24 cellular contexts compared by ENCODE assay signal in the genomic region with DNA sequence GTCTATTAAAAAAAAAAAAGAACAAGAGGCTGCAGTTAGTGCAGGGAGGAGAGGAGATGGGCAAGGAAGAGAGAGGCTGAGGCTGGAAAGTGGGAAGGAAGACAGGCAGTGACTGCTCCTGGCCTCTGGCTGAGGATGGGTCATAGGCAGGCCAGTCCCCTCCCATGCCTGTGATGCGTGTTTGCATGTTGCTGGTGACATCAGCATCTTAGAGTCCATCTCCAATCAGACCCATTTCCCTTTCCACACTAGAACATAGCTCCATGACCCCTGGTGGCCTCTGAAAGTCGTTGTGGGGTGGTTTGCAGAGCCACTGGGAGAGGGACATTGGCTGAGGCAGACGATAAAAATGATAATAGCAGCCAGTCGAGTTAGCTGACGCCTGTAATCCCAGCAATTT.
DNase-seq lines count a peak whose midpoint lies in the region; ATAC-seq, FAIRE-seq and TF ChIP-seq lines count a peak whose summit lies in the region.
"Had no signal": no experiment of that assay in that cellular context is flagged by ENCODE, and none has a peak within 500 bp of the region (broad histone marks: within the 10 kb centered on the region; RNA-seq: fewer than 3 reads in every experiment).

No MANE protein-coding gene starts in this region.

- POLR2A ChIA-PET in A549 (lab: Yijun Ruan, JAX): no interaction called here
- POLR2A ChIA-PET in K562 (lab: Yijun Ruan, JAX): interaction anchor here (0.6 to 1.0 kb wide), 2 partner anchors 9 to 29 kb away, joined by 3 read pairs; no protein-coding TSS in a partner anchor

- TF ChIP-seq CTCF in A549 (IDR thresholded peaks at IDR 0.05): no peak
- no peak for TF ChIP-seq CTCF in K562 (IDR thresholded peaks at IDR 0.05 in 2 of 3, conservative IDR thresholded peaks at IDR 0.05 in 1 of 3; ENCODE audit: insufficient read depth in 2 of 3, low read depth in 1 of 3, low read length in 3 of 3)

- TF ChIP-seq POLR2A in A549 (IDR thresholded peaks at IDR 0.05; ENCODE audit: low read length) (no peak), K562 (conservative IDR thresholded peaks at IDR 0.05) (no peak)

- H3K36me3 ChIP-seq in K562 (ENCODE audit: control insufficient read depth, insufficient read depth, low read length) (no peaks in the 10 kb centered on the region), thymus (ENCODE audit: control insufficient read depth, insufficient read depth) (no peaks in the 10 kb centered on the region)
- H3K36me3 ChIP-seq: BE2C; BLaER1 treated with 17β-estradiol and CSF1 and Interleukin-3, amounts not matched to agents 10 nM and 100 nM; HAP-1 had no signal

- no peak for TF ChIP-seq RAD21 in A549 (conservative IDR thresholded peaks at IDR 0.05 in 1 of 2, IDR thresholded peaks at IDR 0.05 in 1 of 2)
- TF ChIP-seq RAD21 in K562 (CRISPR knock-in tag; conservative IDR thresholded peaks at IDR 0.05 in 1 of 2, IDR thresholded peaks at IDR 0.05 in 1 of 2): no peak

- in situ Hi-C loops in K562 (cut with MboI): no loop called here

- no peaks in the 10 kb centered on the region for H4K20me1 ChIP-seq in K562 (replicated peaks; ENCODE audit: control insufficient read depth, insufficient read depth, low read length)
- H4K20me1 ChIP-seq: BLaER1 treated with 17β-estradiol and CSF1 and Interleukin-3, amounts not matched to agents 10 nM and 100 nM had no signal

- H3K27ac ChIP-seq in A549 (no peak overlapping the region), K562 (ENCODE audit: extremely low read depth, low read depth, low read length) (no peak overlapping the region), thymus (ENCODE audit: low read depth) (peak overlapping the region; percentile 5)
- H3K27ac ChIP-seq: 22Rv1; BLaER1 treated with 17β-estradiol and CSF1 and Interleukin-3, amounts not matched to agents 10 nM and 100 nM had no signal

- no peaks in the 10 kb centered on the region for H3K79me2 ChIP-seq in K562 (ENCODE audit: control insufficient read depth, insufficient read depth, low read length)

- no peak overlapping the region for H3K4me2 ChIP-seq in A549
- no peak overlapping the region for H3K4me2 ChIP-seq in K562 (ENCODE audit: insufficient read depth, low read length)
- H3K4me2 ChIP-seq: BLaER1 treated with 17β-estradiol and CSF1 and Interleukin-3, amounts not matched to agents 10 nM and 100 nM had no signal

- H3K9ac ChIP-seq in K562 (ENCODE audit: insufficient read depth in 1 of 2, low read depth in 2 of 2, low read length in 2 of 2): no peak overlapping the region
- H3K9ac ChIP-seq: BLaER1 treated with 17β-estradiol and CSF1 and Interleukin-3, amounts not matched to agents 10 nM and 100 nM had no signal

- no peak overlapping the region for H3K4me3 ChIP-seq in A549
- H3K4me3 ChIP-seq in K562: no peak overlapping the region
- no peak overlapping the region for H3K4me3 ChIP-seq in thymus (ENCODE audit: low read length)
- H3K4me3 ChIP-seq: BLaER1 treated with 17β-estradiol and CSF1 and Interleukin-3, amounts not matched to agents 10 nM and 100 nM; HAP-1 had no signal

- no peaks in the 10 kb centered on the region for H3K9me3 ChIP-seq in A549
- H3K9me3 ChIP-seq in K562 (replicated peaks; ENCODE audit: control insufficient read depth, insufficient read depth, low read depth, low read length): no peaks in the 10 kb centered on the region
- no peaks in the 10 kb centered on the region for H3K9me3 ChIP-seq in thymus (ENCODE audit: control insufficient read depth)
- H3K9me3 ChIP-seq: BE2C, HAP-1 had no signal

- no peak for TF ChIP-seq EP300 in A549 (IDR thresholded peaks at IDR 0.05)
- TF ChIP-seq EP300 in K562 (IDR thresholded peaks at IDR 0.05; ENCODE audit: low read length): no peak

- CTCF ChIA-PET in A549 (lab: Yijun Ruan, JAX): interaction anchor here (0.9 to 1.2 kb wide), 2 partner anchors 12 to 471 kb away, joined by 3 to 5 read pairs; no protein-coding TSS in a partner anchor
- CTCF ChIA-PET in K562 (lab: Yijun Ruan, JAX; ENCODE audit: low intra/inter-chr PET ratio): no interaction called here

- peak in 1 of 2 experiments; percentile 25 for DNase-seq in A549 (ENCODE audit: low read depth in 1 of 2, low spot score in 1 of 2)
- DNase-seq in K562 (ENCODE audit: extremely low read depth in 1 of 4, low spot score in 3 of 4): peak in 1 of 4 experiments; percentile 7
- DNase-seq in islet precursor cell: peak; percentile 69
- DNase-seq in urothelium cell line (ENCODE audit: low spot score): no peak
- no peak for DNase-seq in NOMO-1 (lab: John Stamatoyannopoulos, UW; ENCODE audit: unreplicated experiment in 2 of 2)
- DNase-seq: ACHN; AML-193; BE2C; CD4-positive, alpha-beta T cell; COR-L47; DMS153; DND-41; GOT3; HFFc6 had no signal

- WGBS in A549 (ENCODE audit: missing lambda C conversion rate): 44% methylated on average over 5 of the region's 5 CpGs
- 0% methylated on average over 5 of the region's 5 CpGs for WGBS in K562 (ENCODE audit: insufficient coverage, low coverage, missing lambda C conversion rate)
- 75% methylated on average over 5 of the region's 5 CpGs for WGBS in thymus

- H3K9me1 ChIP-seq in K562 (ENCODE audit: control insufficient read depth, insufficient read depth, low read length): no peaks in the 10 kb centered on the region

- no peak overlapping the region for H2AFZ ChIP-seq in K562 (ENCODE audit: low read depth, low read length)

- peaks cover 6 to 26% of the 10 kb centered on the region in 2 experiments; a peak in 4 of 5 replicates for H3K27me3 ChIP-seq in K562 (ENCODE audit: control insufficient read depth in 2 of 2, insufficient read depth in 2 of 2, low read length in 2 of 2)
- H3K27me3 ChIP-seq in thymus (ENCODE audit: control insufficient read depth, insufficient read depth): no peaks in the 10 kb centered on the region
- H3K27me3 ChIP-seq: BE2C; BLaER1 treated with 17β-estradiol and CSF1 and Interleukin-3, amounts not matched to agents 10 nM and 100 nM had no signal

- no peaks in the 10 kb centered on the region for H3K4me1 ChIP-seq in A549
- peaks cover 0 to 2% of the 10 kb centered on the region in 2 experiments; a peak in 2 of 5 replicates for H3K4me1 ChIP-seq in K562 (replicated peaks in 1 of 2; ENCODE audit: control insufficient read depth in 2 of 2, insufficient read depth in 2 of 2, low read length in 2 of 2)
- no peaks in the 10 kb centered on the region for H3K4me1 ChIP-seq in thymus (ENCODE audit: control insufficient read depth, insufficient read depth, low read length)
- H3K4me1 ChIP-seq: BE2C, HAP-1 had no signal

- ATAC-seq in A549 (peak; percentile 44 to 56; a peak in 4 of 6 replicates), K562 (peak; percentile 35; the same call in 2 of the 3 replicates), GM18907 (IDR thresholded peaks at IDR 0.05; ENCODE audit: unreplicated experiment) (no peak)

- no peak for FAIRE-seq in A549 (lab: Jason Lieb, UNC)
- no peak for FAIRE-seq in K562 (lab: Jason Lieb, UNC)
- FAIRE-seq in urothelium cell line (lab: Jason Lieb, UNC): no peak
- FAIRE-seq: A204.1, G401.6, GM12892, GM19239, H54 had no signal

- intact Hi-C loops in K562 (cut with micrococcal nuclease): no loop called here

- BruUV-seq in K562 (replicated peaks; lab: Mats Ljungman, UMichigan): no TSS peak

TF ChIP-seq in A549, 52 proteins besides CTCF, POLR2A, EP300 and RAD21 (continues in another document):
- TF ChIP-seq FOSL2 (IDR thresholded peaks at IDR 0.05) (no peak), FOSL2 (CRISPR knock-in tag; IDR thresholded peaks at IDR 0.05) (no peak), MYC (IDR thresholded peaks at IDR 0.05; ENCODE audit: borderline replicate concordance, low read length) (no peak), GATA3 (IDR thresholded peaks at IDR 0.05; ENCODE audit: borderline replicate concordance) (no peak), PHF8 (IDR thresholded peaks at IDR 0.05; ENCODE audit: borderline replicate concordance, low read depth) (no peak), CHD4 (IDR thresholded peaks at IDR 0.05; ENCODE audit: borderline replicate concordance) (no peak), MAFK (IDR thresholded peaks at IDR 0.05; ENCODE audit: partially characterized antibody) (no peak), HOXA7 (CRISPR knock-in tag; IDR thresholded peaks at IDR 0.05) (no peak)
- TF ChIP-seq, protein P1, sequence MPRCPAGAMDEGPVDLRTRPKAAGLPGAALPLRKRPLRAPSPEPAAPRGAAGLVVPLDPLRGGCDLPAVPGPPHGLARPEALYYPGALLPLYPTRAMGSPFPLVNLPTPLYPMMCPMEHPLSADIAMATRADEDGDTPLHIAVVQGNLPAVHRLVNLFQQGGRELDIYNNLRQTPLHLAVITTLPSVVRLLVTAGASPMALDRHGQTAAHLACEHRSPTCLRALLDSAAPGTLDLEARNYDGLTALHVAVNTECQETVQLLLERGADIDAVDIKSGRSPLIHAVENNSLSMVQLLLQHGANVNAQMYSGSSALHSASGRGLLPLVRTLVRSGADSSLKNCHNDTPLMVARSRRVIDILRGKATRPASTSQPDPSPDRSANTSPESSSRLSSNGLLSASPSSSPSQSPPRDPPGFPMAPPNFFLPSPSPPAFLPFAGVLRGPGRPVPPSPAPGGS (IDR thresholded peaks at IDR 0.05): no peak

TF ChIP-seq in K562, 482 proteins besides CTCF, POLR2A, EP300 and RAD21:
- TF ChIP-seq MEF2D (tag; conservative IDR thresholded peaks at IDR 0.05; ENCODE audit: low read depth): no peak
- TF ChIP-seq ESRRA (IDR thresholded peaks at IDR 0.05; ENCODE audit: borderline replicate concordance, low read depth): peak; percentile 76; the same call in 1 of the 2 replicates
TF ChIP-seq in K562: peak in this region for 1.
